Comparison of ENCODE assay signal across 1 cellular context in genomic region chr17:72697602-72698146, GRCh38.
TF ChIP-seq lines count a peak whose summit lies in the region.

No MANE protein-coding gene starts in this region.

TF ChIP-seq in GM23338, 12 proteins besides CTCF, POLR2A, EP300 and RAD21 (continued from another document):
- no peak for TF ChIP-seq ZNF462 (CRISPR knock-in tag; IDR thresholded peaks at IDR 0.05)
- no peak for TF ChIP-seq ETS1 (IDR thresholded peaks at IDR 0.05)
- TF ChIP-seq STAT1 (IDR thresholded peaks at IDR 0.05; ENCODE audit: unreplicated experiment) = no peak
- TF ChIP-seq EZH2phosphoT487 (IDR thresholded peaks at IDR 0.05; ENCODE audit: unreplicated experiment) = no peak
- no peak for TF ChIP-seq NANOG (IDR thresholded peaks at IDR 0.05; ENCODE audit: borderline replicate concordance)
- TF ChIP-seq EZH2 (IDR thresholded peaks at IDR 0.05; ENCODE audit: low read depth, unreplicated experiment) = no peak
TF ChIP-seq in GM23338: peak in this region for 0.
